ENCODE assay signal across 1 cellular context in the genomic region with DNA sequence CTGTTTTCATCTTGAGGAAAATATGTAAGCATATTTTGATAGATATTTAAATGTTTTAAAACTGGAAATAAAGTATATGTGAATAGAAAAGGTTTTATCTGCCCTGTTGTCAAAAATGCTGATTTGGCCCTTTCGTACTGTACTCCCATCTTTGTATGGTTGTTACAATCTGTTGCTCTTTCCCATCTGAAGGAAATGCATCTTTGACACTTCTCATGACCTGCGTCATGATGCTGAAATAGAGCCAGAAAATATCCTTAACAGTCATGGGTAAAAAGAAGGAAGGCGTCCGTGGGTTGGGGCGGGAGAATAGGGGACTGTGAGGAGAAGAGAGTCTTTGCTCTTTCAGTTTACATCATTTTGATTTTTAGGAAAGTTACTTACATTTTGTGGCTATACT.
TF ChIP-seq lines count a peak whose summit lies in the region.

No MANE protein-coding gene starts in this region.

TF ChIP-seq in K562, 482 proteins besides CTCF, POLR2A, EP300 and RAD21 (continued from another document):
- 0 out of 2 replicates have a peak, but pooled peaks have one; percentile 36 for TF ChIP-seq MAFK (IDR thresholded peaks at IDR 0.05; ENCODE audit: low read length)
TF ChIP-seq in K562: peak in this region for 4.
